In the genomic region with DNA sequence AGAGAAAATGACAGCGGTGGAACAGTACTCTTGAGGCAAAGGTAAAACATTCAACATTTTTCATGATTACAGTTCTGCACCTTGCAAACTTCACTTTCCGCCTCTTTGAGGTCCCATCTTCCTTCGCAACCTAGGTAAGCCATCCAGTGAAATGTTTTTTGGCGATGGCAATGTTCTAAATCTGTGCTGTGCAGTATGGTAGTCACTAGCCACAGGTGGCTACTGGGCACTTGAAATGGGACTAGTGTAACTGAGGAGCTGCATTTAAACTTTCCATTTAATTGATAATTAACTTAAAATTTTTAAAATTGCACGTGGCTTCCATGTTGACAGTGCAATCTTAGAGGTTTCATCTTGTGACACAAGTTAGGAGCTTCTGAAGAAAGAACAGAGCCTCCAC, we compare ENCODE assay signal across 35 cellular contexts.
"Had no signal": no experiment of that assay in that cellular context is flagged by ENCODE, and none has a peak within 500 bp of the region (broad histone marks: within the 10 kb centered on the region; RNA-seq: fewer than 3 reads in every experiment).

No MANE protein-coding gene starts in this region.

- H3K36me3 ChIP-seq: MG63 had no signal

- H3K4me3 ChIP-seq: MG63 had no signal

- H3K9me3 ChIP-seq: MG63 had no signal

- DNase-seq: Karpas-422, Kasumi-1, MG63, MM.1S, MV-4-11, NCI-H1048, NCI-H1092, NCI-H1092 treated with DMSO at 0.1 percent for 48 hours, NCI-H1105, NCI-H1105 treated with DMSO at 0.1 percent for 48 hours, NCI-H1417, NCI-H1417 treated with DMSO at 0.1 percent for 48 hours, NCI-H1436, NCI-H1436 treated with DMSO at 0.1 percent for 48 hours, NCI-H146, NCI-H1694, NCI-H1694 treated with DMSO at 0.1 percent for 48 hours, NCI-H187, NCI-H187 treated with DMSO at 0.1 percent for 48 hours, NCI-H1930, NCI-H2029, NCI-H2029 treated with DMSO at 0.1 percent for 48 hours, NCI-H2081, NCI-H2081 treated with DMSO at 0.1 percent for 48 hours, NCI-H2107, NCI-H2171, NCI-H2171 treated with DMSO at 0.1 percent for 48 hours, NCI-H2227 treated with DMSO at 0.1 percent for 48 hours, NCI-H226, NCI-H345, NCI-H446, NCI-H446 treated with DMSO at 0.1 percent for 48 hours, NCI-H510A, NCI-H510A treated with DMSO at 0.1 percent for 48 hours had no signal

- H3K27ac ChIP-seq: KMS-11 had no signal
